ENCODE assay signal across 12 cellular contexts in genomic region chr22:21940521-21940920, GRCh38. TPM values are rescaled to one million over a fixed set of nuclear protein-coding genes. Genes with fewer than 3 reads are reported as not detected.
DNase-seq lines count a peak whose midpoint lies in the region; ATAC-seq and TF ChIP-seq lines count a peak whose summit lies in the region.
"Had no signal": no experiment of that assay in that cellular context is flagged by ENCODE, and none has a peak within 500 bp of the region (broad histone marks: within the 10 kb centered on the region; RNA-seq: fewer than 3 reads in every experiment).

No MANE protein-coding gene starts in this region.

- intact Hi-C loops in CD14-positive monocyte (cut with micrococcal nuclease) = loop anchor here in 1 of 2 donors (5.0 kb wide), 1 partner anchor 83 kb away; no protein-coding TSS in a partner anchor
- intact Hi-C loops in psoas muscle (cut with DNase I) = no loop called here

- peaks cover 0 to 2% (median 0%) of the 10 kb centered on the region in 3 donors for H3K27me3 Mint-ChIP-seq in CD14-positive monocyte (ENCODE audit: low read depth in 3 of 3)
- peaks cover 0 to 3% of the 10 kb centered on the region in 2 donors for H3K27me3 Mint-ChIP-seq in CD8-positive, alpha-beta memory T cell
- H3K27me3 Mint-ChIP-seq: CD4-positive, CD25-positive, alpha-beta regulatory T cell had no signal

- no peak for TF ChIP-seq CTCF in CD14-positive monocyte (IDR thresholded peaks at IDR 0.05)
- no peak for TF ChIP-seq CTCF in psoas muscle (IDR thresholded peaks at IDR 0.05)

- peak overlapping the region; percentile 84 for H3K27ac ChIP-seq in psoas muscle
- no peak overlapping the region for H3K27ac ChIP-seq in CD8-positive, alpha-beta memory T cell (ENCODE audit: low read depth, low read length)

- H3K4me3 Mint-ChIP-seq in CD14-positive monocyte = peak overlapping the region; percentile 78 to 90
- no peak overlapping the region for H3K4me3 Mint-ChIP-seq in CD8-positive, alpha-beta memory T cell

- peaks cover 0 to 2% (median 0%) of the 10 kb centered on the region in 7 donors for H3K9me3 Mint-ChIP-seq in CD14-positive monocyte
- H3K9me3 Mint-ChIP-seq in CD8-positive, alpha-beta memory T cell = no peaks in the 10 kb centered on the region
- H3K9me3 Mint-ChIP-seq: CD4-positive, CD25-positive, alpha-beta regulatory T cell had no signal

- DNase-seq in CD14-positive monocyte (ENCODE audit: low spot score) (peak; percentile 61), M059J (ENCODE audit: low read depth) (peak; percentile 52), dermis blood vessel endothelial cell (peak; percentile 30), psoas muscle (no peak), hippocampal formation (lab: John Stamatoyannopoulos, UW) (no peak), midbrain (lab: John Stamatoyannopoulos, UW) (no peak)
- DNase-seq in CD8-positive, alpha-beta memory T cell = no peak
- DNase-seq in stimulated activated CD8-positive, alpha-beta memory T cell treated with anti-CD3 and anti-CD28 coated beads, Interleukin-4, amount 100 ng/mL, for 48 hours = no peak
- DNase-seq: CD4-positive, CD25-positive, alpha-beta regulatory T cell; NCI-H1694; NK-92 treated with Interleukin-12 subunit alpha and Interleukin-12 subunit beta, amount 100 ng/mL, for 24 hours; T-helper 9 cell had no signal

- H3K27me3 ChIP-seq in psoas muscle (ENCODE audit: insufficient read depth in 3 of 3, low read length in 2 of 3) = no peaks in the 10 kb centered on the region
- no peaks in the 10 kb centered on the region for H3K27me3 ChIP-seq in CD8-positive, alpha-beta memory T cell (ENCODE audit: insufficient read depth, low read length, poor library complexity, severe bottlenecking)

- H3K4me1 ChIP-seq in psoas muscle = peaks cover 45% of the 10 kb centered on the region
- peaks cover 16% of the 10 kb centered on the region for H3K4me1 ChIP-seq in CD8-positive, alpha-beta memory T cell (ENCODE audit: insufficient read depth, low read length)

- peaks cover 0 to 30% of the 10 kb centered on the region in 2 donors for H3K36me3 ChIP-seq in psoas muscle (ENCODE audit: insufficient read depth in 1 of 2, low read depth in 1 of 2)
- peaks cover 15% of the 10 kb centered on the region for H3K36me3 ChIP-seq in CD8-positive, alpha-beta memory T cell (ENCODE audit: insufficient read depth, low read length)

- ATAC-seq in psoas muscle = no peak

- H3K36me3 Mint-ChIP-seq in CD14-positive monocyte = peaks cover 44 to 69% of the 10 kb centered on the region in 2 donors
- peaks cover 0 to 29% (median 12%) of the 10 kb centered on the region in 3 donors for H3K36me3 Mint-ChIP-seq in CD8-positive, alpha-beta memory T cell

- H3K9me3 ChIP-seq in psoas muscle = no peaks in the 10 kb centered on the region
- no peaks in the 10 kb centered on the region for H3K9me3 ChIP-seq in CD8-positive, alpha-beta memory T cell (ENCODE audit: low read length)

- H3K27ac Mint-ChIP-seq in CD14-positive monocyte = peak overlapping the region; percentile 99 to 100 (median 100)
- H3K27ac Mint-ChIP-seq in CD8-positive, alpha-beta memory T cell = peak overlapping the region in 4 of 8 donors; percentile 33 to 70 (median 50)

- POLR2A ChIA-PET in CD8-positive, alpha-beta memory T cell (lab: Charles Lee) = interaction anchor here (0.7 kb wide), 1 partner anchor 21 kb away, joined by 5 read pairs; no protein-coding TSS in a partner anchor

- WGBS in psoas muscle, 3 donors = 78 to 80% (median 80%) methylated on average over 3 of the region's 3 CpGs

- peaks cover 94% of the 10 kb centered on the region for H3K4me1 Mint-ChIP-seq in CD14-positive monocyte
- H3K4me1 Mint-ChIP-seq in CD8-positive, alpha-beta memory T cell = peaks cover 24 to 43% (median 27%) of the 10 kb centered on the region in 3 donors

- CTCF ChIA-PET in CD8-positive, alpha-beta memory T cell (lab: Charles Lee) = interaction anchor here (1.2 to 8.9 kb wide), 3 partner anchors 11 to 229 kb away, joined by 3 to 100 read pairs (median 3); partner anchors contain the start of gene PPM1F

- no peak overlapping the region for H3K4me3 ChIP-seq in psoas muscle
- no peak overlapping the region for H3K4me3 ChIP-seq in CD8-positive, alpha-beta memory T cell (ENCODE audit: low read length)

RNA-seq across cellular contexts. Expression of gene PPM1F, which starts 12.1 kb away (rescaled TPM):
- polyA plus RNA-seq in CD14-positive monocyte (10 to 100 TPM; 28.8 to 37.2 TPM), psoas muscle (10 to 100 TPM in 2 of 3 donors, 1 to 10 TPM in 1; 8.1 to 13.1 (median 11.8) TPM)
- total RNA-seq in M059J (2014; rRNA removed; shearing (Covaris generic)) = 15.4 and 20.9 TPM in 2 replicates
- total RNA-seq in dermis blood vessel endothelial cell (195 and 382 TPM in 2 replicates), psoas muscle (10 to 100 TPM; 11.9 to 29.5 (median 15.7) TPM)
- 10 to 100 TPM; 25.4 to 29.1 TPM for total RNA-seq in CD8-positive, alpha-beta memory T cell
- 9.2 TPM for polyA plus RNA-seq in CD8-positive, alpha-beta memory T cell

RNA-seq across cellular contexts. Expression of gene TOP3B, which starts 42.1 kb away (rescaled TPM):
- polyA plus RNA-seq in CD14-positive monocyte (1 to 10 TPM; 9.0 to 9.5 TPM), psoas muscle (10 to 100 TPM in 1 of 3 donors, 1 to 10 TPM in 2; 6.4 to 13.5 (median 8.1) TPM)
- 11.5 and 17.6 TPM in 2 replicates for total RNA-seq in M059J (2014; rRNA removed; shearing (Covaris generic))
- total RNA-seq in dermis blood vessel endothelial cell (24.4 and 29.6 TPM in 2 replicates), psoas muscle (10 to 100 TPM in 1 of 4 donors, 1 to 10 TPM in 3; 5.4 to 12.2 (median 9.0) TPM)
- 10 to 100 TPM; 30.1 to 36.9 TPM for total RNA-seq in CD8-positive, alpha-beta memory T cell
- 17.3 TPM for polyA plus RNA-seq in CD8-positive, alpha-beta memory T cell

Comparison
In these comparisons a context has a peak if more than half of its experiments do, and no peak if none do; other contexts are left out.
1. DNase-seq: peak in CD14-positive monocyte (single experiment), M059J (single experiment) and dermis blood vessel endothelial cell (single experiment); none in psoas muscle (0 of 2), hippocampal formation (0 of 2), midbrain (single experiment), CD8-positive, alpha-beta memory T cell (0 of 5) and stimulated activated CD8-positive, alpha-beta memory T cell treated with anti-CD3 and anti-CD28 coated beads, Interleukin-4, amount 100 ng/mL, for 48 hours (single experiment).
2. H3K4me3 Mint-ChIP-seq: peak in CD14-positive monocyte (2 of 2); none in CD8-positive, alpha-beta memory T cell (0 of 7).